ENCODE assay signal across 3 cellular contexts in the genomic region with DNA sequence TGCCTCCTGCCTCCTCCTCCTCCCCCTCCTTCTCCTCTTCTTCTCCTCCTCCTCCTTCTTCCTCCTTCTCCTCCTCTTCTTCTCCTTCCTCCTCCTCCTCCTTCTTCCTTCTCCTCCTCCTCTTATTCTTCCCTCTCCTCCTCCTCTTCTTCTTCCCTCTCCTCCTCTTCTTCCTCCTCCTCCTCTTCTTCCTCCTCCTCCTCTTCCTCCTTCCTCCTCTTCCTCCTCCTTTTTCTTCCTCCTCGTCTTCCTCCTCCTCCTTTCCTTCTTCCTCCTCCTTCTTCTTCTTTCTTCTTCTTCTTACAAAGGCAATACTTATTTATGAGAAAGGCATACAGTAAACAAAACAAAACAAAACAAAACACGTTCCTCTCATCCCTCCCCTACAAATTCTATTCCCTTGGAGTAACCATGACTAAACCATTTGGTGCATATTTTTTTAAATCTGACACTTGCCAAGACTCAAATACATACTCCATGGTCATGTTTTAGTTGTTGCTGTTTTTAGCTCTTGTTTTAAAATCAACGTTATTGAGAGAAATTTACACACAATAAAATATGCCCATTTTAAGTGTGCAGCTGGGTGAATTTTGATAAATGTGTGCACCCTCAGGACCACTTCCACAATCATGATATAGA.
TF ChIP-seq lines count a peak whose summit lies in the region.

No MANE protein-coding gene starts in this region.

TF ChIP-seq in A549, 52 proteins besides CTCF, POLR2A, EP300 and RAD21 (continued from another document):
- TF ChIP-seq, protein P1, sequence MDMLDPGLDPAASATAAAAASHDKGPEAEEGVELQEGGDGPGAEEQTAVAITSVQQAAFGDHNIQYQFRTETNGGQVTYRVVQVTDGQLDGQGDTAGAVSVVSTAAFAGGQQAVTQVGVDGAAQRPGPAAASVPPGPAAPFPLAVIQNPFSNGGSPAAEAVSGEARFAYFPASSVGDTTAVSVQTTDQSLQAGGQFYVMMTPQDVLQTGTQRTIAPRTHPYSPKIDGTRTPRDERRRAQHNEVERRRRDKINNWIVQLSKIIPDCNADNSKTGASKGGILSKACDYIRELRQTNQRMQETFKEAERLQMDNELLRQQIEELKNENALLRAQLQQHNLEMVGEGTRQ (IDR thresholded peaks at IDR 0.05): no peak

TF ChIP-seq in HEK293, 187 proteins besides CTCF, POLR2A, EP300 and RAD21 (continued from another document):
- TF ChIP-seq, protein P2, sequence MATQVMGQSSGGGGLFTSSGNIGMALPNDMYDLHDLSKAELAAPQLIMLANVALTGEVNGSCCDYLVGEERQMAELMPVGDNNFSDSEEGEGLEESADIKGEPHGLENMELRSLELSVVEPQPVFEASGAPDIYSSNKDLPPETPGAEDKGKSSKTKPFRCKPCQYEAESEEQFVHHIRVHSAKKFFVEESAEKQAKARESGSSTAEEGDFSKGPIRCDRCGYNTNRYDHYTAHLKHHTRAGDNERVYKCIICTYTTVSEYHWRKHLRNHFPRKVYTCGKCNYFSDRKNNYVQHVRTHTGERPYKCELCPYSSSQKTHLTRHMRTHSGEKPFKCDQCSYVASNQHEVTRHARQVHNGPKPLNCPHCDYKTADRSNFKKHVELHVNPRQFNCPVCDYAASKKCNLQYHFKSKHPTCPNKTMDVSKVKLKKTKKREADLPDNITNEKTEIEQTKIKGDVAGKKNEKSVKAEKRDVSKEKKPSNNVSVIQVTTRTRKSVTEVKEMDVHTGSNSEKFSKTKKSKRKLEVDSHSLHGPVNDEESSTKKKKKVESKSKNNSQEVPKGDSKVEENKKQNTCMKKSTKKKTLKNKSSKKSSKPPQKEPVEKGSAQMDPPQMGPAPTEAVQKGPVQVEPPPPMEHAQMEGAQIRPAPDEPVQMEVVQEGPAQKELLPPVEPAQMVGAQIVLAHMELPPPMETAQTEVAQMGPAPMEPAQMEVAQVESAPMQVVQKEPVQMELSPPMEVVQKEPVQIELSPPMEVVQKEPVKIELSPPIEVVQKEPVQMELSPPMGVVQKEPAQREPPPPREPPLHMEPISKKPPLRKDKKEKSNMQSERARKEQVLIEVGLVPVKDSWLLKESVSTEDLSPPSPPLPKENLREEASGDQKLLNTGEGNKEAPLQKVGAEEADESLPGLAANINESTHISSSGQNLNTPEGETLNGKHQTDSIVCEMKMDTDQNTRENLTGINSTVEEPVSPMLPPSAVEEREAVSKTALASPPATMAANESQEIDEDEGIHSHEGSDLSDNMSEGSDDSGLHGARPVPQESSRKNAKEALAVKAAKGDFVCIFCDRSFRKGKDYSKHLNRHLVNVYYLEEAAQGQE (tag by site-specific recombination; IDR thresholded peaks at IDR 0.05): no peak
- TF ChIP-seq OSR2 (tag by site-specific recombination; IDR thresholded peaks at IDR 0.05) (no peak), ZNF777 (tag by site-specific recombination; IDR thresholded peaks at IDR 0.05; ENCODE audit: borderline replicate concordance) (no peak), ZNF626 (tag by site-specific recombination; IDR thresholded peaks at IDR 0.05) (no peak), GFI1B (tag by site-specific recombination; IDR thresholded peaks at IDR 0.05) (no peak)
TF ChIP-seq in HEK293: peak in this region for 6.

TF ChIP-seq in K562, 482 proteins besides CTCF, POLR2A, EP300 and RAD21 (continued from another document):
- TF ChIP-seq POLR3A (IDR thresholded peaks at IDR 0.05; ENCODE audit: borderline replicate concordance, extremely low read depth, insufficient read depth, insufficient read length): no peak
- 0 out of 2 replicates have a peak, but pooled peaks have one; percentile 27 for TF ChIP-seq MTA1 (IDR thresholded peaks at IDR 0.05; ENCODE audit: borderline replicate concordance)
- 0 out of 2 replicates have a peak, but pooled peaks have one; percentile 47 for TF ChIP-seq OTX1 (CRISPR knock-in tag; IDR thresholded peaks at IDR 0.05)
- no peak for TF ChIP-seq WHSC1 (IDR thresholded peaks at IDR 0.05; ENCODE audit: low read length)
- peak; percentile 33; the same call in 1 of the 2 replicates for TF ChIP-seq ELF4 (CRISPR knock-in tag; IDR thresholded peaks at IDR 0.05)
- TF ChIP-seq NUFIP1 (IDR thresholded peaks at IDR 0.05; ENCODE audit: partially characterized antibody): no peak
- no peak for TF ChIP-seq PPARD (CRISPR knock-in tag; IDR thresholded peaks at IDR 0.05)
